Comparison of ENCODE assay signal across 18 cellular contexts in the genomic region with DNA sequence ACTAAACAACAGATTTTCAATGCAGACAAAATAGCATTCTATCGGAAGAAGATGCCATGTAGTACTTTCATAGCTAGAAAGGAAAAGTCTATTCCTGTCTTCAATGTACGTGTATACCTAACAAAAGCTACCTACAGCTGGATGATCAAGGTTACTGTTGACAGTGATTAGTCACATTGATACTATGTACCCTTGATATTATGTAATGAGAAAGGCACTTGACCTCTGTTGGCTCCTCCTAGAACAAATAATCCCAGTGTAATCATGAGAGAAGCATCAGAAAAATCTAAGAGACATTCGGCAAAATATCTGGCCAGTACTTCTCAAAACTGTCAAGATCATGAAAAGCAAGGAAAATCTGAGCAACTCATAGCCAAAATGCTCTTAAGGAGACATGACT. TPM values are rescaled to one million over a fixed set of nuclear protein-coding genes. Genes with fewer than 3 reads are reported as not detected.
DNase-seq lines count a peak whose midpoint lies in the region; ATAC-seq and TF ChIP-seq lines count a peak whose summit lies in the region.
"Had no signal": no experiment of that assay in that cellular context is flagged by ENCODE, and none has a peak within 500 bp of the region (broad histone marks: within the 10 kb centered on the region; RNA-seq: fewer than 3 reads in every experiment).

No MANE protein-coding gene starts in this region.

- H3K9me3 Mint-ChIP-seq in progenitor cell of endocrine pancreas (ENCODE audit: low read depth), result peaks cover 4% of the 10 kb centered on the region
- peaks cover 5% of the 10 kb centered on the region for H3K9me3 Mint-ChIP-seq in mesothelial cell of epicardium

- H3K36me3 ChIP-seq in PC-9 (ENCODE audit: low read depth), result no peaks in the 10 kb centered on the region
- H3K36me3 ChIP-seq: Peyer's patch had no signal

- H3K27me3 ChIP-seq in PC-9 (ENCODE audit: insufficient read depth, low read depth), result no peaks in the 10 kb centered on the region
- H3K27me3 ChIP-seq: Peyer's patch had no signal

- H3K9me3 ChIP-seq in PC-9 (ENCODE audit: insufficient read depth, low read depth), result no peaks in the 10 kb centered on the region
- H3K9me3 ChIP-seq: Caco-2, Peyer's patch had no signal

- DNase-seq in LNCaP clone FGC (ENCODE audit: low read depth) (peak; percentile 4), PC-9 (peak in 1 of 2 experiments; percentile 68), kidney glomerular epithelial cell (lab: John Stamatoyannopoulos, UW) (peak; percentile 44), progenitor cell of endocrine pancreas (ENCODE audit: low spot score, unreplicated experiment) (no peak), mesothelial cell of epicardium (ENCODE audit: low spot score in 2 of 2, unreplicated experiment in 2 of 2) (no peak)
- DNase-seq in stimulated activated CD4-positive, alpha-beta T cell treated with anti-CD3 and anti-CD28 coated beads, Interleukin-4, amount 100 ng/mL, for 1 hour, result no peak
- DNase-seq: AML-193, Caco-2, DMS79, GM23248, Karpas-422, NCI-H2029, NCI-H526 treated with DMSO at 0.1 percent for 48 hours, Peyer's patch, SIG-M5 had no signal

- H3F3A ChIP-seq in PC-9 (ENCODE audit: insufficient read depth, low read depth), result no peaks in the 10 kb centered on the region

- H3K4me1 Mint-ChIP-seq in progenitor cell of endocrine pancreas (ENCODE audit: low read depth) (peaks cover 7% of the 10 kb centered on the region), mesothelial cell of epicardium (peaks cover 26% of the 10 kb centered on the region)

- no peak overlapping the region for H3K4me3 ChIP-seq in LNCaP clone FGC (ENCODE audit: low read depth, low read length)
- no peak overlapping the region for H3K4me3 ChIP-seq in PC-9
- H3K4me3 ChIP-seq: GM23248, Peyer's patch had no signal

- peak overlapping the region; percentile 50 for H3K4me2 ChIP-seq in PC-9

- no peaks in the 10 kb centered on the region for H3K36me3 Mint-ChIP-seq in progenitor cell of endocrine pancreas (ENCODE audit: insufficient read depth)
- H3K36me3 Mint-ChIP-seq in mesothelial cell of epicardium, result peaks cover 4% of the 10 kb centered on the region

- H2AFZ ChIP-seq in PC-9, result no peak overlapping the region
- H2AFZ ChIP-seq: GM23248 had no signal

- CTCF ChIA-PET in PC-9 (lab: Charles Lee), result no interaction called here

- no peaks in the 10 kb centered on the region for H3K9me2 ChIP-seq in PC-9 (ENCODE audit: insufficient read depth)

- BruUV-seq in PC-9 (replicated peaks; lab: Mats Ljungman, UMichigan), result no TSS peak

- POLR2A ChIA-PET in PC-9 (lab: Charles Lee; ENCODE audit: unreplicated experiment), result no interaction called here

- H3K4me3 Mint-ChIP-seq in progenitor cell of endocrine pancreas (ENCODE audit: low read depth) (no peak overlapping the region), mesothelial cell of epicardium (no peak overlapping the region)

- peak overlapping the region; percentile 8 for H3K27ac Mint-ChIP-seq in progenitor cell of endocrine pancreas
- no peak overlapping the region for H3K27ac Mint-ChIP-seq in mesothelial cell of epicardium

- H3K4me1 ChIP-seq in PC-9 (replicated peaks; ENCODE audit: insufficient read depth), result peaks cover 25% of the 10 kb centered on the region
- H3K4me1 ChIP-seq: Peyer's patch had no signal

- intact Hi-C loops in PC-9 (cut with micrococcal nuclease; ENCODE audit: unreplicated experiment), result no loop called here

- TF ChIP-seq CTCF in LNCaP clone FGC (IDR thresholded peaks at IDR 0.05; ENCODE audit: control insufficient read depth, extremely low read depth, insufficient read depth) (no peak), PC-9 (conservative IDR thresholded peaks at IDR 0.05) (no peak), progenitor cell of endocrine pancreas (IDR thresholded peaks at IDR 0.05; ENCODE audit: unreplicated experiment) (no peak), mesothelial cell of epicardium (IDR thresholded peaks at IDR 0.05; ENCODE audit: unreplicated experiment) (no peak)

- no peak for ATAC-seq in HG02973 (IDR thresholded peaks at IDR 0.05; ENCODE audit: unreplicated experiment)
- no peak for ATAC-seq in GM21447 (IDR thresholded peaks at IDR 0.05; ENCODE audit: unreplicated experiment)

- no peak overlapping the region for H3K27ac ChIP-seq in PC-9
- H3K27ac ChIP-seq: GM23248 had no signal

- no peaks in the 10 kb centered on the region for H3K27me3 Mint-ChIP-seq in progenitor cell of endocrine pancreas
- no peaks in the 10 kb centered on the region for H3K27me3 Mint-ChIP-seq in mesothelial cell of epicardium (ENCODE audit: low read depth)

- no peaks in the 10 kb centered on the region for H4K20me1 ChIP-seq in PC-9 (ENCODE audit: insufficient read depth)

- H3K79me2 ChIP-seq in PC-9 (ENCODE audit: low read depth), result no peaks in the 10 kb centered on the region

RNA-seq across cellular contexts. Expression of a gene that starts 44.4 kb away (rescaled TPM):
- total RNA-seq in PC-9 (2021) (1.3 and 2.2 TPM in 2 replicates), progenitor cell of endocrine pancreas (2.3 and 3.3 TPM in 2 replicates), mesothelial cell of epicardium (24.9 to 28.8 TPM (median 27.7 TPM) in 3 replicates)
- total RNA-seq: G401, GM23248, Peyer's patch had no signal

Comparison
In these comparisons a context has a peak if more than half of its experiments do, and no peak if none do; other contexts are left out.
1. DNase-seq: peak in LNCaP clone FGC (single experiment) and kidney glomerular epithelial cell (single experiment); none in progenitor cell of endocrine pancreas (single experiment), mesothelial cell of epicardium (0 of 2) and stimulated activated CD4-positive, alpha-beta T cell treated with anti-CD3 and anti-CD28 coated beads, Interleukin-4, amount 100 ng/mL, for 1 hour (single experiment).